ENCODE assay signal across 8 cellular contexts in genomic region chr11:6646631-6647281, GRCh38. TPM values are rescaled to one million over a fixed set of nuclear protein-coding genes. Genes with fewer than 3 reads are reported as not detected.
DNase-seq lines count a peak whose midpoint lies in the region; ATAC-seq and TF ChIP-seq lines count a peak whose summit lies in the region.

No MANE protein-coding gene starts in this region.

- H3K27me3 Mint-ChIP-seq in activated naive CD8-positive, alpha-beta T cell treated with anti-CD3 and anti-CD28 coated beads, Interleukin-2, amount 50 U/mL, for 24 hours = no peaks in the 10 kb centered on the region
- no peaks in the 10 kb centered on the region for H3K27me3 Mint-ChIP-seq in memory B cell

- H3K36me3 ChIP-seq in GM06990 (ENCODE audit: control insufficient read depth, insufficient read depth, low read length) = no peaks in the 10 kb centered on the region

- H3K9me3 Mint-ChIP-seq in activated naive CD8-positive, alpha-beta T cell treated with anti-CD3 and anti-CD28 coated beads, Interleukin-2, amount 50 U/mL, for 24 hours = no peaks in the 10 kb centered on the region
- no peaks in the 10 kb centered on the region for H3K9me3 Mint-ChIP-seq in memory B cell

- H3K27ac Mint-ChIP-seq in activated naive CD8-positive, alpha-beta T cell treated with anti-CD3 and anti-CD28 coated beads, Interleukin-2, amount 50 U/mL, for 24 hours = no peak overlapping the region
- H3K27ac Mint-ChIP-seq in memory B cell = no peak overlapping the region

- H3K36me3 Mint-ChIP-seq in activated naive CD8-positive, alpha-beta T cell treated with anti-CD3 and anti-CD28 coated beads, Interleukin-2, amount 50 U/mL, for 24 hours (ENCODE audit: low read depth) = no peaks in the 10 kb centered on the region
- no peaks in the 10 kb centered on the region for H3K36me3 Mint-ChIP-seq in memory B cell

- H3K4me3 ChIP-seq in GM06990 (replicated peaks; ENCODE audit: low read depth, low read length) = no peak overlapping the region

- no peak overlapping the region for H3K4me3 Mint-ChIP-seq in activated naive CD8-positive, alpha-beta T cell treated with anti-CD3 and anti-CD28 coated beads, Interleukin-2, amount 50 U/mL, for 24 hours
- H3K4me3 Mint-ChIP-seq in memory B cell = no peak overlapping the region

- TF ChIP-seq CTCF in GM06990 (IDR thresholded peaks at IDR 0.05; ENCODE audit: insufficient read depth, low read length, poor library complexity, severe bottlenecking) = no peak

- H3K4me1 Mint-ChIP-seq in activated naive CD8-positive, alpha-beta T cell treated with anti-CD3 and anti-CD28 coated beads, Interleukin-2, amount 50 U/mL, for 24 hours = no peaks in the 10 kb centered on the region
- H3K4me1 Mint-ChIP-seq in memory B cell = no peaks in the 10 kb centered on the region

- H3K27me3 ChIP-seq in GM06990 (replicated peaks; ENCODE audit: control insufficient read depth, insufficient read depth, low read length) = no peaks in the 10 kb centered on the region

- ATAC-seq in GM21423 (IDR thresholded peaks at IDR 0.05; ENCODE audit: unreplicated experiment) = peak; percentile 95
- ATAC-seq in HG03575 (IDR thresholded peaks at IDR 0.05; ENCODE audit: extremely low read depth, insufficient number of reproducible peaks, low FRiP score, unreplicated experiment) = peak; percentile 75
- no peak for ATAC-seq in activated naive CD8-positive, alpha-beta T cell treated with anti-CD3 and anti-CD28 coated beads, Interleukin-2, amount 50 U/mL, for 24 hours
- peak; percentile 88 for ATAC-seq in memory B cell (ENCODE audit: low read depth)

- DNase-seq in GM06990 (ENCODE audit: extremely low read depth, insufficient read length) (peak; percentile 63), memory B cell (ENCODE audit: low spot score in 2 of 2) (no peak), ureter (ENCODE audit: low spot score) (no peak), NCI-H1694 treated with DMSO at 0.1 percent for 48 hours (lab: John Stamatoyannopoulos, UW) (no peak), H4 (ENCODE audit: low spot score) (no peak)
- peak; percentile 33 for DNase-seq in activated naive CD8-positive, alpha-beta T cell treated with anti-CD3 and anti-CD28 coated beads, Interleukin-2, amount 50 U/mL, for 24 hours

RNA-seq across cellular contexts. Expression of gene DCHS1, which starts 8.9 kb away (rescaled TPM):
- 26.0 TPM for total RNA-seq in ureter
- total RNA-seq in H4 (2014; rRNA removed; shearing (Covaris generic)) = 0.08 and 0.19 TPM in 2 replicates

RNA-seq across cellular contexts. Expression of gene TPP1, which starts 27.5 kb away (rescaled TPM):
- total RNA-seq in ureter = 60.0 TPM
- 26.3 and 29.1 TPM in 2 replicates for total RNA-seq in H4 (2014; rRNA removed; shearing (Covaris generic))

RNA-seq across cellular contexts. Expression of gene TAF10, which starts 34.7 kb away (rescaled TPM):
- total RNA-seq in ureter = 176 TPM
- 96.9 and 142 TPM in 2 replicates for total RNA-seq in H4 (2014; rRNA removed; shearing (Covaris generic))

RNA-seq across cellular contexts. Expression of gene MRPL17, which starts 36.4 kb away (rescaled TPM):
- 50.2 TPM for total RNA-seq in ureter
- total RNA-seq in H4 (2014; rRNA removed; shearing (Covaris generic)) = 98.8 and 99.5 TPM in 2 replicates

RNA-seq across cellular contexts. Expression of gene ILK, which starts 43.2 kb away (rescaled TPM):
- 192 TPM for total RNA-seq in ureter
- 139 and 144 TPM in 2 replicates for total RNA-seq in H4 (2014; rRNA removed; shearing (Covaris generic))

Comparison
In these comparisons a context has a peak if more than half of its experiments do, and no peak if none do; other contexts are left out.
1. DNase-seq: peak in GM06990 (single experiment) and activated naive CD8-positive, alpha-beta T cell treated with anti-CD3 and anti-CD28 coated beads, Interleukin-2, amount 50 U/mL, for 24 hours (single experiment); none in memory B cell (0 of 2), ureter (single experiment), NCI-H1694 treated with DMSO at 0.1 percent for 48 hours (single experiment) and H4 (single experiment).
2. RNA of gene DCHS1, which starts 8.9 kb away (total RNA-seq): 26.0 TPM in ureter (single experiment); 0.08 to 0.19 TPM in H4; every median in the first group is over 10 times any median in the second.